11 cellular contexts compared by ENCODE assay signal in the genomic region with DNA sequence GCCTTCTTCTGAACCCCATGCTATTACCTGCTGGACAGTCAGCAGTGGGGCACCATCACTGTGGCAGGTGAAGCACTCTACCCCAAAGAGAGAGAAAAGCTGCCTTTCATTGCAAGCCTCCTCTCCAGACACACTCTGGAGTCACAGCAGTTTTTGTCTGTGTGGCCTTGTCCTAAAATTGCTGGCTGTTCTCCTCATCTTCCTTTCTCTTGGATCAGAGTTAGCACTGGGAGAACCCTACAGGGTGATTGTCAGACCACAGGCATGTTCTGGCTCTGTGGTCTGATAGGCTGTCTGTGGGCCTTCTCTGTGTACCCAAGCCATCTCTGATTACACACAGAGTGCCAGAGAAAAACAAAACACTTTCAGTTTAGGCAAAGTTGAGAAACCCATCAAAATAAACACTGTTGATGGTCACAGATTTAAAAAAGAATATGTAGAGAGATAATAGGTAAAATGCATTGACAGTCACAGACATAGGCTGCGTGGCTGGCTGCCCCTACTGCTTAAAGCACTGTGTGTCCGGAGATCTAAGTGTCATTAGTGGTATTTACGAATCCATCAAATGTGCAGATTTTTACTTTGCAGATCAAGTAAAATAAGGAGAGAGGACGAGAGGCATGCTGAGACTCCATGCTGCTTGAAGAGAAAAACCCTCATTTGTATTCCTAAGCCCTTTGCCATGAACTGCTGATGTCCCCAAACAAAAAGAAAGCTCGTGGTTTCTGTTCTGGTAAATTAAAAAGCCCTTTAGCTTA.
DNase-seq lines count a peak whose midpoint lies in the region; ATAC-seq and TF ChIP-seq lines count a peak whose summit lies in the region.
"Had no signal": no experiment of that assay in that cellular context is flagged by ENCODE, and none has a peak within 500 bp of the region (broad histone marks: within the 10 kb centered on the region; RNA-seq: fewer than 3 reads in every experiment).

No MANE protein-coding gene starts in this region.

- peak; percentile 54 for DNase-seq in Ammon's horn (ENCODE audit: low spot score)
- peak; percentile 28 for DNase-seq in NCI-H1694 treated with DMSO at 0.1 percent for 48 hours (lab: John Stamatoyannopoulos, UW)
- DNase-seq in dorsolateral prefrontal cortex, result peak in 1 of 10 donors; percentile 12
- peak; percentile 54 for DNase-seq in myocyte (ENCODE audit: low read depth)
- DNase-seq in foreskin melanocyte, result no peak
- no peak for DNase-seq in NCI-H1048 (lab: John Stamatoyannopoulos, UW)
- DNase-seq: activated CD4-positive, alpha-beta T cell treated with anti-CD3 and anti-CD28 coated beads, Interleukin-2, amount 10 ng/mL, durations not matched to agents 7 days and 5 days; left ventricle myocardium superior; stimulated activated CD4-positive, alpha-beta T cell treated with anti-CD3 and anti-CD28 coated beads, Interleukin-2, amount 100 ng/mL, for 48 hours had no signal

- ATAC-seq in HG03520 (IDR thresholded peaks at IDR 0.05; ENCODE audit: unreplicated experiment) (no peak), HG02840 (IDR thresholded peaks at IDR 0.05; ENCODE audit: low FRiP score, unreplicated experiment) (no peak)
- ATAC-seq: left ventricle myocardium superior had no signal

- H3K4me3 ChIP-seq in dorsolateral prefrontal cortex, result peak overlapping the region in 53 of 59 donors; percentile 8 to 60 (median 33)

- intact Hi-C loops in dorsolateral prefrontal cortex (cut with DNase I), result loop anchor here (5.0 kb wide), 2 partner anchors 128 to 337 kb away; no protein-coding TSS in a partner anchor

- H3K27me3 ChIP-seq in dorsolateral prefrontal cortex, result no peaks in the 10 kb centered on the region

- H3K27ac ChIP-seq in dorsolateral prefrontal cortex, result peak overlapping the region; percentile 23 to 93 (median 87)

- TF ChIP-seq CTCF in dorsolateral prefrontal cortex (IDR thresholded peaks at IDR 0.05 in 54 of 56, conservative IDR thresholded peaks at IDR 0.05 in 2 of 56; ENCODE audit: low read depth in 1 of 56, partially characterized antibody in 56 of 56), result peak in 2 of 56 donors; percentile 9 to 14

Comparison
In these comparisons a context has a peak if more than half of its experiments do, and no peak if none do; other contexts are left out.
1. DNase-seq: peak in Ammon's horn (single experiment), NCI-H1694 treated with DMSO at 0.1 percent for 48 hours (single experiment) and myocyte (single experiment); none in foreskin melanocyte (single experiment) and NCI-H1048 (single experiment).